Comparison of ENCODE assay signal across 8 cellular contexts in genomic region chr2:232988444-232988843, GRCh38. TPM values are rescaled to one million over a fixed set of nuclear protein-coding genes. Genes with fewer than 3 reads are reported as not detected.
A peak's percentile ranks its signal among the peaks of the same experiment; 100 is the strongest.
DNase-seq lines count a peak whose midpoint lies in the region; ATAC-seq and TF ChIP-seq lines count a peak whose summit lies in the region.

No MANE protein-coding gene starts in this region.

- CTCF ChIA-PET in WTC11 (lab: Charles Lee) = interaction anchor here (2.1 kb wide), 1 partner anchor 10 kb away, joined by 7 read pairs; no protein-coding TSS in a partner anchor

- peaks cover 3% of the 10 kb centered on the region for H3K4me1 Mint-ChIP-seq in activated naive CD8-positive, alpha-beta T cell treated with anti-CD3 and anti-CD28 coated beads, Interleukin-2, amount 50 U/mL, for 24 hours
- no peaks in the 10 kb centered on the region for H3K4me1 Mint-ChIP-seq in activated naive CD8-positive, alpha-beta T cell treated with anti-CD3 and anti-CD28 coated beads for 36 hours
- peaks cover 7% of the 10 kb centered on the region for H3K4me1 Mint-ChIP-seq in WTC11

- intact Hi-C loops in upper lobe of right lung (cut with DNase I) (no loop called here), prostate gland (cut with DNase I) (no loop called here)

- peaks cover 4% of the 10 kb centered on the region for H3K27me3 Mint-ChIP-seq in activated naive CD8-positive, alpha-beta T cell treated with anti-CD3 and anti-CD28 coated beads, Interleukin-2, amount 50 U/mL, for 24 hours
- H3K27me3 Mint-ChIP-seq in activated naive CD8-positive, alpha-beta T cell treated with anti-CD3 and anti-CD28 coated beads for 36 hours = peaks cover 14% of the 10 kb centered on the region
- H3K27me3 Mint-ChIP-seq in WTC11 (ENCODE audit: low read depth) = no peaks in the 10 kb centered on the region; the same call in 1 of the 2 replicates

- POLR2A ChIA-PET in WTC11 (lab: Charles Lee) = no interaction called here

- H3K9me3 Mint-ChIP-seq in activated naive CD8-positive, alpha-beta T cell treated with anti-CD3 and anti-CD28 coated beads, Interleukin-2, amount 50 U/mL, for 24 hours = peaks cover 5% of the 10 kb centered on the region
- H3K9me3 Mint-ChIP-seq in activated naive CD8-positive, alpha-beta T cell treated with anti-CD3 and anti-CD28 coated beads for 36 hours = peaks cover 5% of the 10 kb centered on the region
- H3K9me3 Mint-ChIP-seq in WTC11 = peaks cover 17% of the 10 kb centered on the region

- peak; percentile 63 for ATAC-seq in activated naive CD8-positive, alpha-beta T cell treated with anti-CD3 and anti-CD28 coated beads, Interleukin-2, amount 50 U/mL, for 24 hours
- ATAC-seq in WTC11 (peak; percentile 57), upper lobe of right lung (peak; percentile 45), HG03439 (IDR thresholded peaks at IDR 0.05; ENCODE audit: unreplicated experiment) (no peak), GM18861 (IDR thresholded peaks at IDR 0.05; ENCODE audit: unreplicated experiment) (no peak)

- TF ChIP-seq POLR2A in prostate gland (IDR thresholded peaks at IDR 0.05) = no peak

- no peak for DNase-seq in activated naive CD8-positive, alpha-beta T cell treated with anti-CD3 and anti-CD28 coated beads, Interleukin-2, amount 50 U/mL, for 24 hours
- DNase-seq in activated naive CD8-positive, alpha-beta T cell treated with anti-CD3 and anti-CD28 coated beads for 36 hours = no peak
- DNase-seq in WTC11 (ENCODE audit: low spot score) (no peak), iris pigment epithelial cell (ENCODE audit: low read depth) (peak; percentile 95), upper lobe of right lung (peak; percentile 48), prostate gland (ENCODE audit: low spot score) (no peak)

- no peaks in the 10 kb centered on the region for H3K9me3 ChIP-seq in upper lobe of right lung
- no peaks in the 10 kb centered on the region for H3K9me3 ChIP-seq in prostate gland

- H3K27me3 ChIP-seq in upper lobe of right lung = peaks cover 4% of the 10 kb centered on the region
- H3K27me3 ChIP-seq in prostate gland (replicated peaks; ENCODE audit: insufficient read depth) = no peaks in the 10 kb centered on the region

- no peak for TF ChIP-seq CTCF in WTC11 (IDR thresholded peaks at IDR 0.05)
- TF ChIP-seq CTCF in upper lobe of right lung (IDR thresholded peaks at IDR 0.05) = no peak
- no peak for TF ChIP-seq CTCF in prostate gland (IDR thresholded peaks at IDR 0.05)

- no peak overlapping the region for H3K27ac Mint-ChIP-seq in activated naive CD8-positive, alpha-beta T cell treated with anti-CD3 and anti-CD28 coated beads, Interleukin-2, amount 50 U/mL, for 24 hours
- H3K27ac Mint-ChIP-seq in activated naive CD8-positive, alpha-beta T cell treated with anti-CD3 and anti-CD28 coated beads for 36 hours = no peak overlapping the region
- no peak overlapping the region for H3K27ac Mint-ChIP-seq in WTC11

- no peaks in the 10 kb centered on the region for H3K36me3 Mint-ChIP-seq in activated naive CD8-positive, alpha-beta T cell treated with anti-CD3 and anti-CD28 coated beads, Interleukin-2, amount 50 U/mL, for 24 hours (ENCODE audit: low read depth)
- H3K36me3 Mint-ChIP-seq in activated naive CD8-positive, alpha-beta T cell treated with anti-CD3 and anti-CD28 coated beads for 36 hours = peaks cover 6% of the 10 kb centered on the region
- H3K36me3 Mint-ChIP-seq in WTC11 = peaks cover 4% of the 10 kb centered on the region

- H3K4me1 ChIP-seq in upper lobe of right lung = no peaks in the 10 kb centered on the region
- no peaks in the 10 kb centered on the region for H3K4me1 ChIP-seq in prostate gland (replicated peaks)

- H3K27ac ChIP-seq in upper lobe of right lung (no peak overlapping the region), prostate gland (no peak overlapping the region)

- H3K4me3 ChIP-seq in upper lobe of right lung (no peak overlapping the region), prostate gland (no peak overlapping the region)

- H3K4me3 Mint-ChIP-seq in activated naive CD8-positive, alpha-beta T cell treated with anti-CD3 and anti-CD28 coated beads, Interleukin-2, amount 50 U/mL, for 24 hours = no peak overlapping the region
- no peak overlapping the region for H3K4me3 Mint-ChIP-seq in activated naive CD8-positive, alpha-beta T cell treated with anti-CD3 and anti-CD28 coated beads for 36 hours
- no peak overlapping the region for H3K4me3 Mint-ChIP-seq in WTC11

- H3K36me3 ChIP-seq in upper lobe of right lung (no peaks in the 10 kb centered on the region), prostate gland (no peaks in the 10 kb centered on the region)

- 6% methylated on average over 5 of the region's 5 CpGs for WGBS in prostate gland

TF ChIP-seq in WTC11, 78 proteins besides CTCF, POLR2A, EP300 and RAD21:
- no peak for TF ChIP-seq NR3C1 (CRISPR knock-in tag; conservative IDR thresholded peaks at IDR 0.05; ENCODE audit: low read depth)
- TF ChIP-seq GABPB1 (CRISPR knock-in tag; IDR thresholded peaks at IDR 0.05) = 0 out of 2 replicates have a peak, but pooled peaks have one; percentile 42
- TF ChIP-seq GTF2I (CRISPR knock-in tag; conservative IDR thresholded peaks at IDR 0.05) = no peak
- no peak for TF ChIP-seq E2F4 (CRISPR knock-in tag; IDR thresholded peaks at IDR 0.05; ENCODE audit: borderline replicate concordance, low read depth)
- TF ChIP-seq NR2C2 (CRISPR knock-in tag; IDR thresholded peaks at IDR 0.05) = no peak

RNA-seq across cellular contexts. Expression of gene NGEF, which starts 24.6 kb away (rescaled TPM):
- total RNA-seq in activated naive CD8-positive, alpha-beta T cell treated with anti-CD3 and anti-CD28 coated beads for 36 hours = not detected
- total RNA-seq in WTC11 (2021) (4.5 to 6.6 TPM (median 5.4 TPM) in 3 replicates), upper lobe of right lung (not detected), prostate gland (10 to 100 TPM in 1 of 2 donors, 1 to 10 TPM in 1; 2.0 to 19.0 TPM)

RNA-seq across cellular contexts. Expression of gene NEU2, which starts 44.0 kb away (rescaled TPM):
- total RNA-seq in activated naive CD8-positive, alpha-beta T cell treated with anti-CD3 and anti-CD28 coated beads for 36 hours = not detected
- total RNA-seq in WTC11 (2021) (not detected in 3 replicates), upper lobe of right lung (not detected), prostate gland (not detected)

Comparison
In these comparisons a context has a peak if more than half of its experiments do, and no peak if none do; other contexts are left out.
1. ATAC-seq: peak in activated naive CD8-positive, alpha-beta T cell treated with anti-CD3 and anti-CD28 coated beads, Interleukin-2, amount 50 U/mL, for 24 hours (single experiment), WTC11 (single experiment) and upper lobe of right lung (single experiment); none in HG03439 (single experiment) and GM18861 (single experiment).
2. DNase-seq: peak in iris pigment epithelial cell (single experiment) and upper lobe of right lung (single experiment); none in activated naive CD8-positive, alpha-beta T cell treated with anti-CD3 and anti-CD28 coated beads, Interleukin-2, amount 50 U/mL, for 24 hours (single experiment), activated naive CD8-positive, alpha-beta T cell treated with anti-CD3 and anti-CD28 coated beads for 36 hours (single experiment), WTC11 (single experiment) and prostate gland (single experiment).